In the genomic region with DNA sequence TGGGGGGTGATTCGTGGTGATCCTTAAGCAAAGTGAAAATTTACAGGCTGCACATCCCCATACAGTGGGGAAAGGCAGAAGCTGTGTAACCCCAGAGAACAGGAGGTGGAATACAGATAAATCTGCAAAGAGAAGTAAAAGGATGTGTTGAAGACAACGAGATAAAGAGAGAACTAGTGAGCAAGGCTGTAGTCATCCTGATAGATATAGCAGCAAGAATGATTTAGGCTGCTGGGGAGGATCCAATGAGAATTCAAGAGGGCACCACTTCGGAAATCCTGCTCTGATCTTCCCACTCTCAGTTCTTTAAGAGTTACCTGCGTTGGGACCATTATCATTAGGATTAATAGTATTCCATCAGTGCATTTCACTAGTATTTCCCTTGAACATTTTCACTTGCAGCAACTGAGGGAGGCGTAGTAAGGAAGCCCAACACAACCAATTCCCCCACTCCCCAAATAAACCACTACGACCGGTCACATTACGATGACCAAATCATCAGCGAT, we compare ENCODE assay signal across 1 cellular context.
TF ChIP-seq lines count a peak whose summit lies in the region.

TSS of gene BRINP3 (minus strand) at position 178 of the 506 bp plus-strand sequence.

TF ChIP-seq in SK-N-SH, 30 proteins besides CTCF, POLR2A, EP300 and RAD21 (continued from another document):
- TF ChIP-seq, protein P1, sequence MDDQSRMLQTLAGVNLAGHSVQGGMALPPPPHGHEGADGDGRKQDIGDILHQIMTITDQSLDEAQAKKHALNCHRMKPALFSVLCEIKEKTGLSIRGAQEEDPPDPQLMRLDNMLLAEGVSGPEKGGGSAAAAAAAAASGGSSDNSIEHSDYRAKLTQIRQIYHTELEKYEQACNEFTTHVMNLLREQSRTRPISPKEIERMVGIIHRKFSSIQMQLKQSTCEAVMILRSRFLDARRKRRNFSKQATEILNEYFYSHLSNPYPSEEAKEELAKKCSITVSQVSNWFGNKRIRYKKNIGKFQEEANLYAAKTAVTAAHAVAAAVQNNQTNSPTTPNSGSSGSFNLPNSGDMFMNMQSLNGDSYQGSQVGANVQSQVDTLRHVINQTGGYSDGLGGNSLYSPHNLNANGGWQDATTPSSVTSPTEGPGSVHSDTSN (IDR thresholded peaks at IDR 0.05): no peak
- TF ChIP-seq TAF1 (IDR thresholded peaks at IDR 0.05; ENCODE audit: borderline replicate concordance, low read depth, low read length) (no peak), FOSL2 (IDR thresholded peaks at IDR 0.05; ENCODE audit: borderline replicate concordance, low read depth) (no peak), IRF3 (IDR thresholded peaks at IDR 0.05; ENCODE audit: low read depth, low read length) (no peak), ELF1 (IDR thresholded peaks at IDR 0.05) (no peak)
TF ChIP-seq in SK-N-SH: peak in this region for 0.
